Comparison of ENCODE assay signal across 18 cellular contexts in the genomic region with DNA sequence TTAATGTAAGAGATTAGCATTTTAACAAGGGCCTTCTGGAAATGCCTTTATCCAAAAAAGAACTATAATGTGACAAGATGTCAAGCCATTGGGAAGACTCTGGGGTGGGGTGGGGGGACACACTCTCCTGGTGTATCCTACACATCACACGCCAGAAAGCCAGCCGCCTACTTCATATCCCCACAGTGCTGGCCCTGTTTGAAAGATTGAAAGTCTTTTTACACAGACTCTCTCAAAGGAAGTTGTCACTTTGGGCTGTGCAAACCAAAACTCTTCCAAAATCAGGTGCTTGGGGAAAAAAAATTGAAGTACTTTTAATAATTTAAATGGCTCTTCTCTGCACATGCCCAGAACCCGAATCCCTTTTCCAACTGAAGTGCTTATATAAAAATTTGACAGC.
DNase-seq lines count a peak whose midpoint lies in the region; ATAC-seq and TF ChIP-seq lines count a peak whose summit lies in the region.
"Had no signal": no experiment of that assay in that cellular context is flagged by ENCODE, and none has a peak within 500 bp of the region (broad histone marks: within the 10 kb centered on the region; RNA-seq: fewer than 3 reads in every experiment).

No MANE protein-coding gene starts in this region.

- DNase-seq in activated CD4-positive, alpha-beta T cell treated with anti-CD3 and anti-CD28 coated beads, Interleukin-2, amount 10 ng/mL, durations not matched to agents 7 days and 5 days: no peak
- DNase-seq in activated CD4-positive, alpha-beta T cell treated with anti-CD3 and anti-CD28 coated beads for 48 hours: no peak
- DNase-seq in DND-41 (peak; percentile 53), putamen (ENCODE audit: low spot score) (peak; percentile 32), KBM-7 (no peak)
- peak; percentile 8 for DNase-seq in activated CD8-positive, alpha-beta T cell treated with anti-CD3 and anti-CD28 coated beads for 36 hours
- no peak for DNase-seq in activated CD8-positive, alpha-beta memory T cell treated with anti-CD3 and anti-CD28 coated beads, Interleukin-2, amount 50 U/mL, for 4 hours
- DNase-seq: Caco-2; KG1; NCI-H1092; NCI-H2107; NCI-H226; NCI-H526 treated with DMSO at 0.1 percent for 48 hours; NK-92 treated with Interleukin-12 subunit alpha and Interleukin-12 subunit beta, amount 100 ng/mL, for 24 hours; PC-9 had no signal

- no peaks in the 10 kb centered on the region for H3K36me3 ChIP-seq in DND-41 (ENCODE audit: insufficient read depth, low read length)

- in situ Hi-C loops in KBM-7 (cut with MboI; ENCODE audit: low pct_unique_long_range_greater_than_20kb, low sequenced_read_pairs): no loop called here

- intact Hi-C loops in activated CD8-positive, alpha-beta T cell treated with anti-CD3 and anti-CD28 coated beads for 36 hours (cut with micrococcal nuclease): loop anchor here (10.0 kb wide), 1 partner anchor 668 kb away; a partner anchor contains a TSS

- peaks cover 10% of the 10 kb centered on the region for H3K9me3 Mint-ChIP-seq in activated CD4-positive, alpha-beta T cell treated with anti-CD3 and anti-CD28 coated beads, Interleukin-2, amount 10 ng/mL, durations not matched to agents 7 days and 5 days
- H3K9me3 Mint-ChIP-seq in activated CD8-positive, alpha-beta T cell treated with anti-CD3 and anti-CD28 coated beads for 36 hours: peaks cover 4% of the 10 kb centered on the region

- CTCF ChIA-PET in activated CD4-positive, alpha-beta T cell treated with anti-CD3 and anti-CD28 coated beads, Interleukin-2, amount 10 ng/mL, durations not matched to agents 7 days and 5 days (lab: Charles Lee): no interaction called here
- CTCF ChIA-PET in activated CD8-positive, alpha-beta T cell treated with anti-CD3 and anti-CD28 coated beads for 36 hours (lab: Charles Lee): no interaction called here

- H3K4me3 ChIP-seq in DND-41 (ENCODE audit: low read depth in 1 of 2, low read length in 2 of 2): no peak overlapping the region
- H3K4me3 ChIP-seq: PC-9 had no signal

- peaks cover 1% of the 10 kb centered on the region for H3K36me3 Mint-ChIP-seq in activated CD4-positive, alpha-beta T cell treated with anti-CD3 and anti-CD28 coated beads, Interleukin-2, amount 10 ng/mL, durations not matched to agents 7 days and 5 days (ENCODE audit: low read depth)
- peaks cover 5% of the 10 kb centered on the region for H3K36me3 Mint-ChIP-seq in activated CD8-positive, alpha-beta T cell treated with anti-CD3 and anti-CD28 coated beads for 36 hours (ENCODE audit: low read depth)

- peaks cover 57% of the 10 kb centered on the region for H3K4me1 ChIP-seq in DND-41 (ENCODE audit: insufficient read depth, low read length)
- H3K4me1 ChIP-seq: Caco-2 had no signal

- H4K20me1 ChIP-seq in DND-41 (ENCODE audit: insufficient read depth, low read length): no peaks in the 10 kb centered on the region

- ATAC-seq in DND-41 (ENCODE audit: insufficient read depth, low read depth): peak; percentile 57
- ATAC-seq in activated CD8-positive, alpha-beta T cell treated with anti-CD3 and anti-CD28 coated beads for 36 hours: no peak
- ATAC-seq in GM21576 (IDR thresholded peaks at IDR 0.05; ENCODE audit: unreplicated experiment): no peak

- H3K79me2 ChIP-seq in DND-41 (ENCODE audit: insufficient read depth, low read length): no peaks in the 10 kb centered on the region

- no peaks in the 10 kb centered on the region for H3K27me3 ChIP-seq in DND-41 (ENCODE audit: insufficient read depth, low read length, poor library complexity)

- no peaks in the 10 kb centered on the region for H3K9me3 ChIP-seq in DND-41 (ENCODE audit: insufficient read depth, low read length, severe bottlenecking)
- H3K9me3 ChIP-seq: Caco-2 had no signal

- peaks cover 43% of the 10 kb centered on the region for H3K4me1 Mint-ChIP-seq in activated CD4-positive, alpha-beta T cell treated with anti-CD3 and anti-CD28 coated beads, Interleukin-2, amount 10 ng/mL, durations not matched to agents 7 days and 5 days
- peaks cover 43% of the 10 kb centered on the region for H3K4me1 Mint-ChIP-seq in activated CD8-positive, alpha-beta T cell treated with anti-CD3 and anti-CD28 coated beads for 36 hours (ENCODE audit: low read depth)

- H2AFZ ChIP-seq in DND-41 (ENCODE audit: low read depth, low read length): 0 out of 2 replicates have a peak overlapping the region, but pooled peaks have one; percentile 48
- H2AFZ ChIP-seq: PC-9 had no signal

- H3K27ac ChIP-seq in DND-41 (ENCODE audit: low read length): peak overlapping the region; percentile 93
- H3K27ac ChIP-seq: C4-2B, HL-60, PC-9 had no signal

- no peaks in the 10 kb centered on the region for H3K27me3 Mint-ChIP-seq in activated CD4-positive, alpha-beta T cell treated with anti-CD3 and anti-CD28 coated beads, Interleukin-2, amount 10 ng/mL, durations not matched to agents 7 days and 5 days
- no peaks in the 10 kb centered on the region for H3K27me3 Mint-ChIP-seq in activated CD8-positive, alpha-beta T cell treated with anti-CD3 and anti-CD28 coated beads for 36 hours

- POLR2A ChIA-PET in activated CD4-positive, alpha-beta T cell treated with anti-CD3 and anti-CD28 coated beads, Interleukin-2, amount 10 ng/mL, durations not matched to agents 7 days and 5 days (lab: Charles Lee): no interaction called here
- POLR2A ChIA-PET in activated CD8-positive, alpha-beta T cell treated with anti-CD3 and anti-CD28 coated beads for 36 hours (lab: Charles Lee): no interaction called here

- TF ChIP-seq CTCF in DND-41 (IDR thresholded peaks at IDR 0.05; ENCODE audit: borderline replicate concordance, extremely low read depth, low read length, poor library complexity, severe bottlenecking): no peak
- TF ChIP-seq CTCF in activated CD8-positive, alpha-beta T cell treated with anti-CD3 and anti-CD28 coated beads for 36 hours (IDR thresholded peaks at IDR 0.05): no peak

- peak overlapping the region; percentile 63; the same call in 1 of the 2 replicates for H3K4me2 ChIP-seq in DND-41 (ENCODE audit: insufficient read depth, low read length)
- H3K4me2 ChIP-seq: PC-9 had no signal

- H3K9ac ChIP-seq in DND-41 (ENCODE audit: low read depth, low read length): peak overlapping the region; percentile 53

- peak overlapping the region; percentile 70 for H3K27ac Mint-ChIP-seq in activated CD4-positive, alpha-beta T cell treated with anti-CD3 and anti-CD28 coated beads, Interleukin-2, amount 10 ng/mL, durations not matched to agents 7 days and 5 days
- no peak overlapping the region for H3K27ac Mint-ChIP-seq in activated CD8-positive, alpha-beta T cell treated with anti-CD3 and anti-CD28 coated beads for 36 hours

- H3K4me3 Mint-ChIP-seq in activated CD4-positive, alpha-beta T cell treated with anti-CD3 and anti-CD28 coated beads, Interleukin-2, amount 10 ng/mL, durations not matched to agents 7 days and 5 days: no peak overlapping the region
- no peak overlapping the region for H3K4me3 Mint-ChIP-seq in activated CD8-positive, alpha-beta T cell treated with anti-CD3 and anti-CD28 coated beads for 36 hours

Comparison
In these comparisons a context has a peak if more than half of its experiments do, and no peak if none do; other contexts are left out.
1. DNase-seq: peak in DND-41 (single experiment), activated CD8-positive, alpha-beta T cell treated with anti-CD3 and anti-CD28 coated beads for 36 hours (single experiment) and putamen (single experiment); none in activated CD4-positive, alpha-beta T cell treated with anti-CD3 and anti-CD28 coated beads, Interleukin-2, amount 10 ng/mL, durations not matched to agents 7 days and 5 days (single experiment), activated CD4-positive, alpha-beta T cell treated with anti-CD3 and anti-CD28 coated beads for 48 hours (single experiment), activated CD8-positive, alpha-beta memory T cell treated with anti-CD3 and anti-CD28 coated beads, Interleukin-2, amount 50 U/mL, for 4 hours (single experiment) and KBM-7 (single experiment).